28 cellular contexts compared by ENCODE assay signal in genomic region chr18:45519881-45520280, GRCh38.
DNase-seq lines count a peak whose midpoint lies in the region; ATAC-seq, FAIRE-seq and TF ChIP-seq lines count a peak whose summit lies in the region.
"Had no signal": no experiment of that assay in that cellular context is flagged by ENCODE, and none has a peak within 500 bp of the region (broad histone marks: within the 10 kb centered on the region; RNA-seq: fewer than 3 reads in every experiment).

No MANE protein-coding gene starts in this region.

- H3K27ac Mint-ChIP-seq in astrocyte (ENCODE audit: unreplicated experiment), result peak overlapping the region; percentile 48
- H3K27ac Mint-ChIP-seq: activated CD8-positive, alpha-beta T cell treated with anti-CD3 and anti-CD28 coated beads, Interleukin-2, amount 10 ng/mL, durations not matched to agents 7 days and 5 days; activated naive CD4-positive, alpha-beta T cell treated with anti-CD3 and anti-CD28 coated beads, Interleukin-2, amount 50 U/mL, for 72 hours; CD14-positive monocyte; natural killer cell; stimulated activated naive B cell treated with anti-CD40 and anti-IgM and Interleukin-4, amounts not matched to agents 10 μg/mL and 1 μg/mL and 100 μg/mL, for 72 hours had no signal

- FAIRE-seq in astrocyte (lab: Jason Lieb, UNC), result peak; percentile 62
- FAIRE-seq: G401.6 had no signal

- intact Hi-C loops in tibial artery (cut with DNase I; ENCODE audit: low total_unique reads), result no loop called here

- H3K4me3 ChIP-seq in GM23248, result no peak overlapping the region
- no peak overlapping the region for H3K4me3 ChIP-seq in astrocyte (ENCODE audit: insufficient read depth, low read depth, low read length)
- no peak overlapping the region for H3K4me3 ChIP-seq in tibial artery
- H3K4me3 ChIP-seq: MG63, mucosa of descending colon, vagina had no signal

- H2AFZ ChIP-seq in GM23248, result no peak overlapping the region
- H2AFZ ChIP-seq in astrocyte (ENCODE audit: low read depth, low read length), result no peak overlapping the region

- H3K27me3 Mint-ChIP-seq in astrocyte (ENCODE audit: low read depth, unreplicated experiment), result no peaks in the 10 kb centered on the region

- H3K9me3 ChIP-seq in GM23248 (ENCODE audit: low read depth), result no peaks in the 10 kb centered on the region
- H3K9me3 ChIP-seq in astrocyte (ENCODE audit: insufficient read depth, low read depth, low read length), result no peaks in the 10 kb centered on the region
- H3K9me3 ChIP-seq in tibial artery, result no peaks in the 10 kb centered on the region
- H3K9me3 ChIP-seq: MG63, mucosa of descending colon, vagina had no signal

- H3K9ac ChIP-seq in GM23248 (no peak overlapping the region), astrocyte (ENCODE audit: low read length) (no peak overlapping the region)

- no peak for TF ChIP-seq CTCF in astrocyte (IDR thresholded peaks at IDR 0.05; ENCODE audit: insufficient read depth, low read depth, low read length)
- no peak for TF ChIP-seq CTCF in tibial artery (IDR thresholded peaks at IDR 0.05)

- no peaks in the 10 kb centered on the region for H3K79me2 ChIP-seq in GM23248 (ENCODE audit: insufficient read depth)
- H3K79me2 ChIP-seq in astrocyte (ENCODE audit: insufficient read depth, low read length), result no peaks in the 10 kb centered on the region

- H3K4me3 Mint-ChIP-seq in astrocyte (ENCODE audit: unreplicated experiment), result no peak overlapping the region
- H3K4me3 Mint-ChIP-seq: activated CD8-positive, alpha-beta T cell treated with anti-CD3 and anti-CD28 coated beads, Interleukin-2, amount 10 ng/mL, durations not matched to agents 7 days and 5 days; CD14-positive monocyte; central memory CD8-positive, alpha-beta T cell; natural killer cell; stimulated activated naive B cell treated with anti-CD40 and anti-IgM and Interleukin-4, amounts not matched to agents 10 μg/mL and 1 μg/mL and 100 μg/mL, for 72 hours had no signal

- peaks cover 52% of the 10 kb centered on the region for H3K4me1 Mint-ChIP-seq in astrocyte (ENCODE audit: low read depth, unreplicated experiment)
- H3K4me1 Mint-ChIP-seq: CD14-positive monocyte; central memory CD8-positive, alpha-beta T cell; natural killer cell had no signal

- H3K36me3 ChIP-seq in GM23248 (ENCODE audit: low read depth) (no peaks in the 10 kb centered on the region), astrocyte (ENCODE audit: insufficient read depth, low read length) (no peaks in the 10 kb centered on the region), tibial artery (no peaks in the 10 kb centered on the region)
- H3K36me3 ChIP-seq: MG63, vagina had no signal

- no peak overlapping the region for H3K4me2 ChIP-seq in GM23248 (ENCODE audit: unreplicated experiment)
- no peak overlapping the region for H3K4me2 ChIP-seq in astrocyte (ENCODE audit: low read length)

- DNase-seq in GM23248, result peak; percentile 43
- peak; percentile 86 for DNase-seq in astrocyte (ENCODE audit: low read depth)
- peak; percentile 56 for DNase-seq in fibroblast of peridontal ligament (ENCODE audit: extremely low read depth)
- no peak for DNase-seq in tibial artery
- no peak for DNase-seq in OCI-M2 (lab: John Stamatoyannopoulos, UW; ENCODE audit: unreplicated experiment)
- DNase-seq in stimulated activated CD4-positive, alpha-beta T cell treated with anti-CD3 and anti-CD28 coated beads, Interleukin-2, amount 100 ng/mL, for 24 hours, result no peak
- DNase-seq: activated CD8-positive, alpha-beta T cell treated with anti-CD3 and anti-CD28 coated beads, Interleukin-2, amount 10 ng/mL, durations not matched to agents 7 days and 5 days; anterior cingulate cortex; H7; hippocampal formation; KG1; left cardiac atrium; mammary epithelial cell; MG63; mucosa of descending colon; natural killer cell; NCI-H1105; NCI-H187 treated with DMSO at 0.1 percent for 48 hours; PC-3; SHP77; stimulated activated naive B cell treated with anti-CD40 and anti-IgM and Interleukin-4, amounts not matched to agents 10 μg/mL and 1 μg/mL and 100 μg/mL, for 72 hours had no signal

- H3K9me3 Mint-ChIP-seq in astrocyte (ENCODE audit: unreplicated experiment), result no peaks in the 10 kb centered on the region
- H3K9me3 Mint-ChIP-seq: central memory CD8-positive, alpha-beta T cell; natural killer cell had no signal

- H3K27ac ChIP-seq in GM23248, result no peak overlapping the region
- no peak overlapping the region for H3K27ac ChIP-seq in astrocyte (ENCODE audit: low read depth, low read length)
- H3K27ac ChIP-seq in tibial artery, result peak overlapping the region; percentile 77 to 88
- H3K27ac ChIP-seq: vagina had no signal

- H3K4me1 ChIP-seq in GM23248 (ENCODE audit: insufficient read depth), result peaks cover 58% of the 10 kb centered on the region
- H3K4me1 ChIP-seq in astrocyte (ENCODE audit: insufficient read depth, low read length), result peaks cover 32% of the 10 kb centered on the region
- H3K4me1 ChIP-seq in tibial artery, result peaks cover 0 to 88% (median 67%) of the 10 kb centered on the region in 4 donors

- no peaks in the 10 kb centered on the region for H3K9me2 ChIP-seq in GM23248 (ENCODE audit: insufficient read depth)

- H3K27me3 ChIP-seq in GM23248 (replicated peaks; ENCODE audit: insufficient read depth) (no peaks in the 10 kb centered on the region), astrocyte (ENCODE audit: insufficient read depth, low read length) (no peaks in the 10 kb centered on the region), tibial artery (no peaks in the 10 kb centered on the region)
- H3K27me3 ChIP-seq: MG63, vagina had no signal

- no peak for ATAC-seq in SK-N-SH treated with all-trans-retinoic acid at 6 μM for 48 hours
- ATAC-seq: activated CD8-positive, alpha-beta T cell treated with anti-CD3 and anti-CD28 coated beads, Interleukin-2, amount 10 ng/mL, durations not matched to agents 7 days and 5 days; activated naive CD4-positive, alpha-beta T cell treated with anti-CD3 and anti-CD28 coated beads, Interleukin-2, amount 50 U/mL, for 72 hours; esophagus mucosa; left cardiac atrium; mucosa of descending colon; natural killer cell; PC-3; stimulated activated naive B cell treated with anti-CD40 and anti-IgM and Interleukin-4, amounts not matched to agents 10 μg/mL and 1 μg/mL and 100 μg/mL, for 72 hours had no signal

- 71 to 78% methylated on average over 2 of the region's 2 CpGs for WGBS in GM23248 (ENCODE audit: low coverage in 1 of 2, low lambda C conversion rate in 2 of 2, missing lambda C conversion rate in 2 of 2), 2 experiments

- peaks cover 34% of the 10 kb centered on the region for H3F3A ChIP-seq in GM23248 (ENCODE audit: insufficient read depth)

- in situ Hi-C loops in GM23248 (cut with MboI), result no loop called here

- H4K20me1 ChIP-seq in GM23248 (ENCODE audit: insufficient read depth) (no peaks in the 10 kb centered on the region), astrocyte (ENCODE audit: insufficient read depth, low read length) (no peaks in the 10 kb centered on the region)

- no peaks in the 10 kb centered on the region for H3K36me3 Mint-ChIP-seq in astrocyte (ENCODE audit: low read depth, unreplicated experiment)
- H3K36me3 Mint-ChIP-seq: activated naive CD4-positive, alpha-beta T cell treated with anti-CD3 and anti-CD28 coated beads, Interleukin-2, amount 50 U/mL, for 72 hours; CD14-positive monocyte; natural killer cell; stimulated activated naive B cell treated with anti-CD40 and anti-IgM and Interleukin-4, amounts not matched to agents 10 μg/mL and 1 μg/mL and 100 μg/mL, for 72 hours had no signal

TF ChIP-seq in SK-N-SH treated with all-trans-retinoic acid at 6 μM for 48 hours, 23 proteins besides CTCF, POLR2A, EP300 and RAD21:
- TF ChIP-seq GLIS3 (CRISPR knock-in tag; IDR thresholded peaks at IDR 0.05) (no peak), BACH2 (CRISPR knock-in tag; IDR thresholded peaks at IDR 0.05; ENCODE audit: borderline replicate concordance) (no peak)

Comparison
In these comparisons a context has a peak if more than half of its experiments do, and no peak if none do; other contexts are left out.
1. DNase-seq: peak in GM23248 (single experiment), astrocyte (single experiment) and fibroblast of peridontal ligament (single experiment); none in tibial artery (0 of 2), OCI-M2 (single experiment) and stimulated activated CD4-positive, alpha-beta T cell treated with anti-CD3 and anti-CD28 coated beads, Interleukin-2, amount 100 ng/mL, for 24 hours (0 of 2).
2. H3K27ac ChIP-seq: peak in tibial artery (2 of 2); none in GM23248 (single experiment) and astrocyte (single experiment).